In the genomic region with DNA sequence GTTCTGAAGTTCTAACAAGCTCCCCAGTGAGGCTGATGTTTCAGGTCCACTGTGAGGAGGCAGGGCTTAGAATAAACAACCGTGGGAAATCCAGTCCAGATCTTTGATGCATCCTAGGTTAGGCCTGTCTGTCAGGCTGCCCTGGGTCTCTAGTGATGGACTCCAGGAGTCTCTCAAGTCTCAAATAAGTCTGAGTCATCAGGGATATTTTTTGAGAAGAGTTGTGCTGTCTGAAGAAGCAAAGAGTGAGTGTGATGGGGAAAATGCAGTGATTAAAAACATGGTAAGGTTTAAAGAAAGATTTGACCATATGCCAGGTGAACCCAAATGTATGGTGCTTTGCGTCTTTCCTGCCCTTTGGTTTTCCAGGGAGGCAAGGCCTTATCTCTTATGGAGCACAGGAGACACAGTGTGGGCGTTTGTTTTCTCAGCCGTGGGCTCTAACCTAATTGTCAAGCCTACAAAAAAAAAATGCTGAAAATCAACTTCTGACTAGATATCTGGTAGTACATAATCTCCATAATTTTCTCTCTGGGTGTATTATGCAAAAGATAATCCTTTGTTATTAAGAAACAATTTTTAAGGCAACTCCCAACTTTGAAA, we compare ENCODE assay signal across 15 cellular contexts.
DNase-seq lines count a peak whose midpoint lies in the region; ATAC-seq, FAIRE-seq and TF ChIP-seq lines count a peak whose summit lies in the region.
"Had no signal": no experiment of that assay in that cellular context is flagged by ENCODE, and none has a peak within 500 bp of the region (broad histone marks: within the 10 kb centered on the region; RNA-seq: fewer than 3 reads in every experiment).

No MANE protein-coding gene starts in this region.

- DNase-seq in activated naive CD4-positive, alpha-beta T cell treated with anti-CD3 and anti-CD28 coated beads, Interleukin-2, amount 10 ng/mL, durations not matched to agents 7 days and 5 days: no peak
- DNase-seq in K562 (ENCODE audit: extremely low read depth in 1 of 4, low spot score in 3 of 4) (no peak), left lobe of liver (ENCODE audit: low spot score) (no peak), testis (no peak), activated gamma-delta T cell (lab: John Stamatoyannopoulos, UW) (no peak)
- DNase-seq in stimulated activated naive B cell treated with anti-CD40 and anti-IgM and Interleukin-4, amounts not matched to agents 10 μg/mL and 1 μg/mL and 100 μg/mL, for 72 hours: no peak
- DNase-seq: activated CD4-positive, alpha-beta T cell treated with anti-CD3 and anti-CD28 coated beads for 36 hours; activated T-cell treated with anti-CD3 and anti-CD28 coated beads, Interleukin-2, amount 50 U/mL, for 48 hours; DMS79; small intestine; SW 1271 had no signal

- peak overlapping the region; percentile 70 for H3K27ac Mint-ChIP-seq in activated naive CD4-positive, alpha-beta T cell treated with anti-CD3 and anti-CD28 coated beads, Interleukin-2, amount 50 U/mL, for 24 hours
- no peak overlapping the region for H3K27ac Mint-ChIP-seq in activated naive CD4-positive, alpha-beta T cell treated with anti-CD3 and anti-CD28 coated beads, Interleukin-2, amount 10 ng/mL, durations not matched to agents 7 days and 5 days
- H3K27ac Mint-ChIP-seq in stimulated activated naive B cell treated with anti-CD40 and anti-IgM and Interleukin-4, amounts not matched to agents 10 μg/mL and 1 μg/mL and 100 μg/mL, for 72 hours: peak overlapping the region; percentile 56

- CTCF ChIA-PET in activated naive CD4-positive, alpha-beta T cell treated with anti-CD3 and anti-CD28 coated beads, Interleukin-2, amount 10 ng/mL, durations not matched to agents 7 days and 5 days (lab: Charles Lee): interaction anchor here (1.0 to 2.6 kb wide), 3 partner anchors 9 to 119 kb away, joined by 4 to 11 read pairs (median 9); no protein-coding TSS in a partner anchor
- CTCF ChIA-PET in K562 (lab: Yijun Ruan, JAX; ENCODE audit: low intra/inter-chr PET ratio): interaction anchor here (1.4 to 2.7 kb wide), 3 partner anchors 119 to 722 kb away, joined by 4 to 20 read pairs (median 14); a partner anchor contains a TSS

- peaks cover 5% of the 10 kb centered on the region for H3K36me3 Mint-ChIP-seq in activated naive CD4-positive, alpha-beta T cell treated with anti-CD3 and anti-CD28 coated beads, Interleukin-2, amount 50 U/mL, for 24 hours
- H3K36me3 Mint-ChIP-seq in activated naive CD4-positive, alpha-beta T cell treated with anti-CD3 and anti-CD28 coated beads, Interleukin-2, amount 10 ng/mL, durations not matched to agents 7 days and 5 days: peaks cover 48% of the 10 kb centered on the region
- H3K36me3 Mint-ChIP-seq in stimulated activated naive B cell treated with anti-CD40 and anti-IgM and Interleukin-4, amounts not matched to agents 10 μg/mL and 1 μg/mL and 100 μg/mL, for 72 hours: peaks cover 45 to 55% of the 10 kb centered on the region in 2 donors

- in situ Hi-C loops in K562 (cut with MboI): loop anchor here (5.0 to 25.0 kb wide), 2 partner anchors 671 to 1076 kb away; no protein-coding TSS in a partner anchor

- H3K36me3 ChIP-seq in K562 (ENCODE audit: control insufficient read depth, insufficient read depth, low read length): no peaks in the 10 kb centered on the region
- no peaks in the 10 kb centered on the region for H3K36me3 ChIP-seq in testis (ENCODE audit: low read depth, missing control alignments)

- H4K20me1 ChIP-seq in K562 (replicated peaks; ENCODE audit: control insufficient read depth, insufficient read depth, low read length): no peaks in the 10 kb centered on the region

- TF ChIP-seq EP300 in K562 (IDR thresholded peaks at IDR 0.05; ENCODE audit: low read length): no peak

- no peaks in the 10 kb centered on the region for H3K9me3 ChIP-seq in K562 (replicated peaks; ENCODE audit: control insufficient read depth, insufficient read depth, low read depth, low read length)
- H3K9me3 ChIP-seq in testis: no peaks in the 10 kb centered on the region
- H3K9me3 ChIP-seq: A549 had no signal

- peaks cover 6 to 20% of the 10 kb centered on the region in 2 experiments; a peak in 3 of 5 replicates for H3K27me3 ChIP-seq in K562 (ENCODE audit: control insufficient read depth in 2 of 2, insufficient read depth in 2 of 2, low read length in 2 of 2)
- no peaks in the 10 kb centered on the region for H3K27me3 ChIP-seq in testis

- WGBS in K562 (ENCODE audit: insufficient coverage, low coverage, missing lambda C conversion rate): 0% methylated on average over 4 of the region's 4 CpGs
- 38 to 53% methylated on average over 4 of the region's 4 CpGs for WGBS in testis, 2 donors

- H3K4me2 ChIP-seq in K562 (ENCODE audit: insufficient read depth, low read length): no peak overlapping the region
- H3K4me2 ChIP-seq: A549 had no signal

- H3K4me1 ChIP-seq in K562 (replicated peaks in 1 of 2; ENCODE audit: control insufficient read depth in 2 of 2, insufficient read depth in 2 of 2, low read length in 2 of 2): peaks cover 4 to 10% of the 10 kb centered on the region in 2 experiments; a peak in 2 of 5 replicates
- H3K4me1 ChIP-seq in testis: no peaks in the 10 kb centered on the region

- no peaks in the 10 kb centered on the region for H3K9me3 Mint-ChIP-seq in activated naive CD4-positive, alpha-beta T cell treated with anti-CD3 and anti-CD28 coated beads, Interleukin-2, amount 50 U/mL, for 24 hours
- no peaks in the 10 kb centered on the region for H3K9me3 Mint-ChIP-seq in activated naive CD4-positive, alpha-beta T cell treated with anti-CD3 and anti-CD28 coated beads, Interleukin-2, amount 10 ng/mL, durations not matched to agents 7 days and 5 days
- no peaks in the 10 kb centered on the region for H3K9me3 Mint-ChIP-seq in stimulated activated naive B cell treated with anti-CD40 and anti-IgM and Interleukin-4, amounts not matched to agents 10 μg/mL and 1 μg/mL and 100 μg/mL, for 72 hours

- H2AFZ ChIP-seq in K562 (ENCODE audit: low read depth, low read length): no peak overlapping the region

- BruUV-seq in K562 (replicated peaks; lab: Mats Ljungman, UMichigan): no TSS peak

- H3K27ac ChIP-seq in K562 (ENCODE audit: extremely low read depth, low read depth, low read length) (no peak overlapping the region), testis (no peak overlapping the region)

- no peak for ATAC-seq in K562
- peak; percentile 17 for ATAC-seq in left lobe of liver
- ATAC-seq in stimulated activated naive B cell treated with anti-CD40 and anti-IgM and Interleukin-4, amounts not matched to agents 10 μg/mL and 1 μg/mL and 100 μg/mL, for 72 hours (replicated peaks): no peak
- ATAC-seq in HG03442 (IDR thresholded peaks at IDR 0.05; ENCODE audit: unreplicated experiment): no peak
- ATAC-seq: A549; activated CD4-positive, alpha-beta T cell treated with anti-CD3 and anti-CD28 coated beads for 36 hours had no signal

- no peaks in the 10 kb centered on the region for H3K9me1 ChIP-seq in K562 (ENCODE audit: control insufficient read depth, insufficient read depth, low read length)

- H3K4me3 Mint-ChIP-seq in activated naive CD4-positive, alpha-beta T cell treated with anti-CD3 and anti-CD28 coated beads, Interleukin-2, amount 50 U/mL, for 24 hours: peak overlapping the region; percentile 19
- H3K4me3 Mint-ChIP-seq in activated naive CD4-positive, alpha-beta T cell treated with anti-CD3 and anti-CD28 coated beads, Interleukin-2, amount 10 ng/mL, durations not matched to agents 7 days and 5 days: no peak overlapping the region
- H3K4me3 Mint-ChIP-seq in stimulated activated naive B cell treated with anti-CD40 and anti-IgM and Interleukin-4, amounts not matched to agents 10 μg/mL and 1 μg/mL and 100 μg/mL, for 72 hours: no peak overlapping the region
- H3K4me3 Mint-ChIP-seq: activated CD4-positive, alpha-beta T cell treated with anti-CD3 and anti-CD28 coated beads for 36 hours had no signal

- H3K79me2 ChIP-seq in K562 (ENCODE audit: control insufficient read depth, insufficient read depth, low read length): no peaks in the 10 kb centered on the region

- TF ChIP-seq POLR2A in K562 (conservative IDR thresholded peaks at IDR 0.05) (no peak), testis (IDR thresholded peaks at IDR 0.05) (no peak)

- no peak overlapping the region for H3K9ac ChIP-seq in K562 (ENCODE audit: insufficient read depth in 1 of 2, low read depth in 2 of 2, low read length in 2 of 2)

- POLR2A ChIA-PET in K562 (lab: Yijun Ruan, JAX): no interaction called here

- TF ChIP-seq CTCF in K562 (IDR thresholded peaks at IDR 0.05 in 2 of 3, conservative IDR thresholded peaks at IDR 0.05 in 1 of 3; ENCODE audit: insufficient read depth in 2 of 3, low read depth in 1 of 3, low read length in 3 of 3) (no peak), testis (IDR thresholded peaks at IDR 0.05) (no peak)

- no peaks in the 10 kb centered on the region for H3K27me3 Mint-ChIP-seq in activated naive CD4-positive, alpha-beta T cell treated with anti-CD3 and anti-CD28 coated beads, Interleukin-2, amount 50 U/mL, for 24 hours
- H3K27me3 Mint-ChIP-seq in activated naive CD4-positive, alpha-beta T cell treated with anti-CD3 and anti-CD28 coated beads, Interleukin-2, amount 10 ng/mL, durations not matched to agents 7 days and 5 days: no peaks in the 10 kb centered on the region
- H3K27me3 Mint-ChIP-seq in stimulated activated naive B cell treated with anti-CD40 and anti-IgM and Interleukin-4, amounts not matched to agents 10 μg/mL and 1 μg/mL and 100 μg/mL, for 72 hours: no peaks in the 10 kb centered on the region
- H3K27me3 Mint-ChIP-seq: activated CD4-positive, alpha-beta T cell treated with anti-CD3 and anti-CD28 coated beads for 36 hours had no signal

- H3K4me3 ChIP-seq in K562: no peak overlapping the region
- H3K4me3 ChIP-seq in testis: no peak overlapping the region
- H3K4me3 ChIP-seq: A549 had no signal

- FAIRE-seq in K562 (lab: Jason Lieb, UNC): peak; percentile 40
- FAIRE-seq: A549, GM12891 had no signal

- no peak for TF ChIP-seq RAD21 in K562 (CRISPR knock-in tag; conservative IDR thresholded peaks at IDR 0.05 in 1 of 2, IDR thresholded peaks at IDR 0.05 in 1 of 2)

- peaks cover 15% of the 10 kb centered on the region for H3K4me1 Mint-ChIP-seq in activated naive CD4-positive, alpha-beta T cell treated with anti-CD3 and anti-CD28 coated beads, Interleukin-2, amount 50 U/mL, for 24 hours
- peaks cover 19% of the 10 kb centered on the region for H3K4me1 Mint-ChIP-seq in activated naive CD4-positive, alpha-beta T cell treated with anti-CD3 and anti-CD28 coated beads, Interleukin-2, amount 10 ng/mL, durations not matched to agents 7 days and 5 days
- H3K4me1 Mint-ChIP-seq in stimulated activated naive B cell treated with anti-CD40 and anti-IgM and Interleukin-4, amounts not matched to agents 10 μg/mL and 1 μg/mL and 100 μg/mL, for 72 hours: peaks cover 11 to 22% of the 10 kb centered on the region in 2 donors

- intact Hi-C loops in K562 (cut with micrococcal nuclease): loop anchor here (5.0 to 10.0 kb wide), 4 partner anchors 324 to 1074 kb away; a partner anchor contains a TSS
- intact Hi-C loops in testis (cut with DNase I; ENCODE audit: low total_unique reads): no loop called here

TF ChIP-seq in K562, 482 proteins besides CTCF, POLR2A, EP300 and RAD21 (continues in another document):
- TF ChIP-seq JUND (IDR thresholded peaks at IDR 0.05; ENCODE audit: borderline replicate concordance, low read depth, low read length): 0 out of 2 replicates have a peak, but pooled peaks have one; percentile 8
- TF ChIP-seq JUND (tag; IDR thresholded peaks at IDR 0.05; ENCODE audit: borderline replicate concordance, low read depth, low read length): no peak
- no peak for TF ChIP-seq CBX8 (IDR thresholded peaks at IDR 0.05; ENCODE audit: borderline replicate concordance, extremely low read depth, low read depth, low read length, poor library complexity, severe bottlenecking)
